13 cellular contexts compared by ENCODE assay signal in genomic region chr3:5568451-5568850, GRCh38.
A peak's percentile ranks its signal among the peaks of the same experiment; 100 is the strongest.
DNase-seq lines count a peak whose midpoint lies in the region; FAIRE-seq and TF ChIP-seq lines count a peak whose summit lies in the region.
"Had no signal": no experiment of that assay in that cellular context is flagged by ENCODE, and none has a peak within 500 bp of the region (broad histone marks: within the 10 kb centered on the region; RNA-seq: fewer than 3 reads in every experiment).

No MANE protein-coding gene starts in this region.

- H3K36me3 Mint-ChIP-seq in neural progenitor cell: no peaks in the 10 kb centered on the region
- H3K36me3 Mint-ChIP-seq in immature natural killer cell: no peaks in the 10 kb centered on the region

- FAIRE-seq in urothelium cell line (lab: Jason Lieb, UNC): no peak

- H4K20me1 ChIP-seq in neural progenitor cell (ENCODE audit: low read depth): no peaks in the 10 kb centered on the region

- no peaks in the 10 kb centered on the region for H3K9me3 ChIP-seq in neural progenitor cell (ENCODE audit: low read depth)
- H3K9me3 ChIP-seq: SJCRH30, tibial artery had no signal

- no peak overlapping the region for H3K4me3 Mint-ChIP-seq in neural progenitor cell
- no peak overlapping the region for H3K4me3 Mint-ChIP-seq in immature natural killer cell

- H3K36me3 ChIP-seq in neural progenitor cell: no peaks in the 10 kb centered on the region
- H3K36me3 ChIP-seq: SJCRH30, tibial artery had no signal

- peaks cover 9% of the 10 kb centered on the region for H3K4me1 ChIP-seq in neural progenitor cell
- H3K4me1 ChIP-seq: SJCRH30, tibial artery had no signal

- no peaks in the 10 kb centered on the region for H3K27me3 ChIP-seq in neural progenitor cell
- peaks cover 0 to 5% (median 0%) of the 10 kb centered on the region in 45 donors for H3K27me3 ChIP-seq in dorsolateral prefrontal cortex
- H3K27me3 ChIP-seq: SJCRH30, tibial artery had no signal

- DNase-seq in NCI-H526 (lab: John Stamatoyannopoulos, UW) (peak; percentile 3 to 30), NCI-H526 treated with DMSO at 0.1 percent for 48 hours (lab: John Stamatoyannopoulos, UW) (no peak), HT1080 (ENCODE audit: low read depth) (peak; percentile 15), neural progenitor cell (ENCODE audit: low spot score) (peak; percentile 43), urothelium cell line (ENCODE audit: low spot score) (no peak), immature natural killer cell (no peak), dorsolateral prefrontal cortex (no peak)
- DNase-seq: activated CD4-positive, alpha-beta T cell treated with anti-CD3 and anti-CD28 coated beads for 48 hours; activated gamma-delta T cell treated with Interleukin-2 at 50 U/mL for 16 hours; caudate nucleus; tibial artery had no signal

- H2AFZ ChIP-seq in neural progenitor cell (replicated peaks): no peak overlapping the region

- no peak overlapping the region for H3K4me2 ChIP-seq in neural progenitor cell

- peaks cover 4% of the 10 kb centered on the region for H3K27me3 Mint-ChIP-seq in neural progenitor cell (ENCODE audit: insufficient read depth, low read depth)
- H3K27me3 Mint-ChIP-seq in immature natural killer cell (ENCODE audit: low read depth in 3 of 3): peaks cover 0 to 4% (median 3%) of the 10 kb centered on the region in 3 donors

- H3K27ac ChIP-seq in VCaP (no peak overlapping the region), neural progenitor cell (no peak overlapping the region), dorsolateral prefrontal cortex (no peak overlapping the region)
- H3K27ac ChIP-seq: SJCRH30, tibial artery had no signal

- no peaks in the 10 kb centered on the region for H3K79me2 ChIP-seq in neural progenitor cell (ENCODE audit: low read depth)

- H3K9ac ChIP-seq in neural progenitor cell: no peak overlapping the region

- no peak overlapping the region for H3K27ac Mint-ChIP-seq in neural progenitor cell
- H3K27ac Mint-ChIP-seq in immature natural killer cell: no peak overlapping the region

- no peaks in the 10 kb centered on the region for H3F3A ChIP-seq in neural progenitor cell (ENCODE audit: low read depth)

- TF ChIP-seq CTCF in VCaP (conservative IDR thresholded peaks at IDR 0.05): peak; percentile 88
- TF ChIP-seq CTCF in neural progenitor cell (IDR thresholded peaks at IDR 0.05): peak; percentile 50
- TF ChIP-seq CTCF in dorsolateral prefrontal cortex (IDR thresholded peaks at IDR 0.05 in 54 of 56, conservative IDR thresholded peaks at IDR 0.05 in 2 of 56; ENCODE audit: low read depth in 1 of 56, partially characterized antibody in 56 of 56): no peak

- intact Hi-C loops in dorsolateral prefrontal cortex (cut with DNase I): no loop called here

- H3K4me3 ChIP-seq in neural progenitor cell (no peak overlapping the region), dorsolateral prefrontal cortex (no peak overlapping the region)
- H3K4me3 ChIP-seq: SJCRH30, tibial artery had no signal

- H3K4me1 Mint-ChIP-seq in neural progenitor cell (peaks cover 15% of the 10 kb centered on the region), immature natural killer cell (no peaks in the 10 kb centered on the region)

- H3K9me3 Mint-ChIP-seq in neural progenitor cell (no peaks in the 10 kb centered on the region), immature natural killer cell (peaks cover 0 to 22% (median 3%) of the 10 kb centered on the region in 6 donors)

Comparison
In these comparisons a context has a peak if more than half of its experiments do, and no peak if none do; other contexts are left out.
1. DNase-seq: peak in NCI-H526 (2 of 2), HT1080 (single experiment) and neural progenitor cell (single experiment); none in NCI-H526 treated with DMSO at 0.1 percent for 48 hours (single experiment), urothelium cell line (single experiment), immature natural killer cell (0 of 3) and dorsolateral prefrontal cortex (0 of 10).
2. CTCF ChIP-seq: peak in VCaP (single experiment) and neural progenitor cell (single experiment); none in dorsolateral prefrontal cortex (0 of 56).